In the genomic region with DNA sequence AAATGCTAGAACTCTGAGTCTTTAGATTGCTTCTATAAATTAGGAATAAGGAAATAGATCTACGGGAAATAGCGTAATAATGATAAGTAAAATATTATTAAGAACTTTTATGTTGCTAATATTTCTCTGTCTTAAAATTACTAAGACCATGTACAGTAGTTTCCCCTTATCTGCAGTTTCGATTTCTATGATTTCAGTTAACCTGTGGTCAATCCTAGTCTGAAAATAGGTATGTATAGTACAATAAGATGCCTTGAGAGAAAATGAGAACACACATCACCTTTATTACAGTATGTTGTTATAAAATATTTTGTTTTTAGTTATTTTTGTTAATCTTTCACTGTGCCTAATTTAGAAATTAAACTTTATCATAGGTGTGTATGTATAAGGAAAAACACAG, we compare ENCODE assay signal across 17 cellular contexts.
A peak's percentile ranks its signal among the peaks of the same experiment; 100 is the strongest.
DNase-seq lines count a peak whose midpoint lies in the region; ATAC-seq lines count a peak whose summit lies in the region.
"Had no signal": no experiment of that assay in that cellular context is flagged by ENCODE, and none has a peak within 500 bp of the region (broad histone marks: within the 10 kb centered on the region; RNA-seq: fewer than 3 reads in every experiment).

No MANE protein-coding gene starts in this region.

- DNase-seq in NCI-H446 treated with DMSO at 0.1 percent for 48 hours (lab: John Stamatoyannopoulos, UW) = no peak
- no peak for DNase-seq in SHP77 (lab: John Stamatoyannopoulos, UW)
- no peak for DNase-seq in RPMI8226
- DNase-seq: 8988T, DMS 273 treated with DMSO at 0.1 percent for 48 hours, NCI-H1092, NCI-H1694 treated with DMSO at 0.1 percent for 48 hours, NCI-H748 treated with DMSO at 0.1 percent for 48 hours, SIG-M5, T-helper 17 cell had no signal

- ATAC-seq in GM18498 (IDR thresholded peaks at IDR 0.05; ENCODE audit: unreplicated experiment) = peak; percentile 52
- peak; percentile 64 for ATAC-seq in GM21390 (IDR thresholded peaks at IDR 0.05; ENCODE audit: unreplicated experiment)
- ATAC-seq in HG02852 (IDR thresholded peaks at IDR 0.05; ENCODE audit: unreplicated experiment) = peak; percentile 77
- ATAC-seq in HG03565 (IDR thresholded peaks at IDR 0.05; ENCODE audit: unreplicated experiment) = peak; percentile 71
- ATAC-seq in GM19452 (IDR thresholded peaks at IDR 0.05; ENCODE audit: unreplicated experiment) = no peak
- ATAC-seq: HCT116, K562, T-helper 17 cell had no signal
